In the genomic region with DNA sequence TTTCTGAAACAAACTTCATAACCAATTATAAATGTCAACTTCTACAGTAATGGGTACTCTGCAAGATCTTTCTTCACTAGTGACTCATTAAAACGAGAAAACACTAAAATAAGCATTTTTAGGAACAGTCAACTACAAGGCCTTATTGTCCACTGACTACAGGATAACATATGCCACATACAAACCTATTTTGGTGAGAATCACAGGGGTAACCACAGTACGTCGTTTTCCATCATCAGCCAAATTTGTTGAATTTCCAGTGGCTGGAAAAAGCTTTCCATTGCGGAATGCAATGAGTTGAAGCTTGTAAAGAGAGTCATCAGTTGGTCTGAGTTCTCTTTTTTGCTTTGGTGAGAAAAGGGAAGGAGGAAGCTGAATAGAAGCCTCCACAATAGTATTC, we compare ENCODE assay signal across 26 cellular contexts.
"Had no signal": no experiment of that assay in that cellular context is flagged by ENCODE, and none has a peak within 500 bp of the region (broad histone marks: within the 10 kb centered on the region; RNA-seq: fewer than 3 reads in every experiment).

No MANE protein-coding gene starts in this region.

- H3K27ac ChIP-seq: adrenal gland, body of pancreas, esophagus muscularis mucosa had no signal

- DNase-seq: activated CD4-positive, alpha-beta T cell treated with anti-CD3 and anti-CD28 coated beads for 48 hours; activated CD4-positive, alpha-beta T cell treated with anti-CD3 and anti-CD28 coated beads, Interleukin-2, amount 50 U/mL, for 1 hour; activated CD4-positive, alpha-beta T cell treated with anti-CD3 and anti-CD28 coated beads, Interleukin-2, amount 50 U/mL, for 48 hours; activated CD8-positive, alpha-beta memory T cell treated with anti-CD3 and anti-CD28 coated beads for 24 hours; activated CD8-positive, alpha-beta T cell treated with anti-CD3 and anti-CD28 coated beads for 36 hours; activated effector memory CD4-positive, alpha-beta T cell treated with anti-CD3 and anti-CD28 coated beads, Interleukin-2, amount 50 U/mL, for 16 hours; activated naive CD4-positive, alpha-beta T cell treated with anti-CD3 and anti-CD28 coated beads for 36 hours; activated naive CD8-positive, alpha-beta T cell treated with anti-CD3 and anti-CD28 coated beads for 36 hours; activated naive CD8-positive, alpha-beta T cell treated with anti-CD3 and anti-CD28 coated beads, Interleukin-2, amount 50 U/mL, for 24 hours; activated T-cell treated with anti-CD3 and anti-CD28 coated beads, Interleukin-2, amount 50 U/mL, for 1 hour; activated T-cell treated with anti-CD3 and anti-CD28 coated beads, Interleukin-2, amount 50 U/mL, for 48 hours; adrenal gland; amygdala; aorta; body of pancreas; cortex of kidney; dermis blood vessel endothelial cell; effector CD4-positive, alpha-beta T cell; effector memory CD8-positive, alpha-beta T cell; erythroblast; head of caudate nucleus; hippocampal formation; T-helper 2 cell had no signal

- H3K4me3 ChIP-seq: adrenal gland, body of pancreas, esophagus muscularis mucosa had no signal

- H3K36me3 ChIP-seq: adrenal gland had no signal

- FAIRE-seq: colon, frontal cortex had no signal

- H3K27me3 ChIP-seq: adrenal gland, body of pancreas, esophagus muscularis mucosa had no signal

- ATAC-seq: activated CD8-positive, alpha-beta T cell treated with anti-CD3 and anti-CD28 coated beads for 36 hours; activated naive CD8-positive, alpha-beta T cell treated with anti-CD3 and anti-CD28 coated beads, Interleukin-2, amount 50 U/mL, for 24 hours; body of pancreas; effector memory CD8-positive, alpha-beta T cell had no signal

- H3K4me1 ChIP-seq: adrenal gland, body of pancreas, esophagus muscularis mucosa had no signal

- H3K9me3 ChIP-seq: adrenal gland, body of pancreas, esophagus muscularis mucosa had no signal
